Comparison of ENCODE assay signal across 26 cellular contexts in genomic region chr2:175571078-175571653, GRCh38.
A peak's percentile ranks its signal among the peaks of the same experiment; 100 is the strongest.
DNase-seq lines count a peak whose midpoint lies in the region; ATAC-seq and TF ChIP-seq lines count a peak whose summit lies in the region.
"Had no signal": no experiment of that assay in that cellular context is flagged by ENCODE, and none has a peak within 500 bp of the region (broad histone marks: within the 10 kb centered on the region; RNA-seq: fewer than 3 reads in every experiment).

No MANE protein-coding gene starts in this region.

- no peak for TF ChIP-seq CTCF in smooth muscle cell (IDR thresholded peaks at IDR 0.05; ENCODE audit: borderline replicate concordance, insufficient read depth, poor library complexity, severe bottlenecking)

- H3F3A ChIP-seq in smooth muscle cell (ENCODE audit: low read depth) = no peaks in the 10 kb centered on the region

- no peak for ATAC-seq in HG03159 (IDR thresholded peaks at IDR 0.05; ENCODE audit: unreplicated experiment)
- ATAC-seq: Right ventricle myocardium inferior, T-helper 17 cell had no signal

- H3K27me3 ChIP-seq in adipocyte (replicated peaks; ENCODE audit: control insufficient read depth, insufficient read depth, low read length) = no peaks in the 10 kb centered on the region
- H3K27me3 ChIP-seq in smooth muscle cell (ENCODE audit: low read depth) = no peaks in the 10 kb centered on the region
- H3K27me3 ChIP-seq: BLaER1 had no signal

- 71% methylated on average over 4 of the region's 4 CpGs for WGBS in smooth muscle cell (ENCODE audit: low lambda C conversion rate)

- no peaks in the 10 kb centered on the region for H3K79me2 ChIP-seq in smooth muscle cell (ENCODE audit: low read depth)

- H3K36me3 ChIP-seq in adipocyte (ENCODE audit: control insufficient read depth, insufficient read depth, low read length, severe bottlenecking) = no peaks in the 10 kb centered on the region
- no peaks in the 10 kb centered on the region for H3K36me3 ChIP-seq in smooth muscle cell (ENCODE audit: low read depth)
- H3K36me3 ChIP-seq: BLaER1, HAP-1 had no signal

- H3K27ac ChIP-seq in smooth muscle cell (ENCODE audit: low read depth) = peak overlapping the region; percentile 30
- H3K27ac ChIP-seq: 22Rv1, BLaER1, GM23248 had no signal

- H3K4me2 ChIP-seq in smooth muscle cell = no peak overlapping the region
- H3K4me2 ChIP-seq: BLaER1 had no signal

- H3K4me3 ChIP-seq in adipocyte (ENCODE audit: low read length) (no peak overlapping the region), smooth muscle cell (no peak overlapping the region)
- H3K4me3 ChIP-seq: BLaER1, GM23248, HAP-1 had no signal

- no peak overlapping the region for H2AFZ ChIP-seq in smooth muscle cell (ENCODE audit: low read depth)
- H2AFZ ChIP-seq: GM23248 had no signal

- no peaks in the 10 kb centered on the region for H3K9me3 ChIP-seq in adipocyte (ENCODE audit: control insufficient read depth, low read length)
- H3K9me3 ChIP-seq in smooth muscle cell (replicated peaks; ENCODE audit: low read depth) = no peaks in the 10 kb centered on the region
- H3K9me3 ChIP-seq: BLaER1, Caco-2, HAP-1 had no signal

- H3K9ac ChIP-seq in adipocyte (ENCODE audit: low read length) = no peak overlapping the region
- H3K9ac ChIP-seq in smooth muscle cell (ENCODE audit: low read depth) = no peak overlapping the region
- H3K9ac ChIP-seq: BLaER1, GM23248 had no signal

- DNase-seq in NCI-H1105 treated with DMSO at 0.1 percent for 48 hours (lab: John Stamatoyannopoulos, UW) (peak; percentile 49), NCI-H1105 (lab: John Stamatoyannopoulos, UW) (no peak), NCI-H2227 (lab: John Stamatoyannopoulos, UW; ENCODE audit: unreplicated experiment) (peak; percentile 93), adipocyte (ENCODE audit: low read depth) (peak; percentile 43), smooth muscle cell (lab: John Stamatoyannopoulos, UW; ENCODE audit: unreplicated experiment) (no peak), NCI-H1930 (lab: John Stamatoyannopoulos, UW) (no peak)
- no peak for DNase-seq in stimulated activated naive CD4-positive, alpha-beta T cell (lab: John Stamatoyannopoulos, UW)
- DNase-seq: ACHN; Caco-2; CD4-positive, alpha-beta T cell; DMS 273 treated with DMSO at 0.1 percent for 48 hours; DMS79 treated with DMSO at 0.1 percent for 48 hours; GM23248; Karpas-422; NCI-H1436 treated with DMSO at 0.1 percent for 48 hours; NCI-H2029; NCI-H446 treated with DMSO at 0.1 percent for 48 hours; NCI-H82; OCI-M1; SW 1271; T-helper 17 cell had no signal

- no peaks in the 10 kb centered on the region for H3K4me1 ChIP-seq in adipocyte (ENCODE audit: control insufficient read depth, insufficient read depth, low read length)
- peaks cover 5% of the 10 kb centered on the region for H3K4me1 ChIP-seq in smooth muscle cell (ENCODE audit: low read depth)
- H3K4me1 ChIP-seq: Caco-2, HAP-1 had no signal

- H4K20me1 ChIP-seq in smooth muscle cell (ENCODE audit: low read depth) = no peaks in the 10 kb centered on the region
- H4K20me1 ChIP-seq: BLaER1 had no signal

Comparison
In these comparisons a context has a peak if more than half of its experiments do, and no peak if none do; other contexts are left out.
1. DNase-seq: peak in NCI-H1105 treated with DMSO at 0.1 percent for 48 hours (single experiment), NCI-H2227 (single experiment) and adipocyte (single experiment); none in NCI-H1105 (single experiment), smooth muscle cell (single experiment), stimulated activated naive CD4-positive, alpha-beta T cell (0 of 6) and NCI-H1930 (0 of 2).